Comparison of ENCODE assay signal across 8 cellular contexts in the genomic region with DNA sequence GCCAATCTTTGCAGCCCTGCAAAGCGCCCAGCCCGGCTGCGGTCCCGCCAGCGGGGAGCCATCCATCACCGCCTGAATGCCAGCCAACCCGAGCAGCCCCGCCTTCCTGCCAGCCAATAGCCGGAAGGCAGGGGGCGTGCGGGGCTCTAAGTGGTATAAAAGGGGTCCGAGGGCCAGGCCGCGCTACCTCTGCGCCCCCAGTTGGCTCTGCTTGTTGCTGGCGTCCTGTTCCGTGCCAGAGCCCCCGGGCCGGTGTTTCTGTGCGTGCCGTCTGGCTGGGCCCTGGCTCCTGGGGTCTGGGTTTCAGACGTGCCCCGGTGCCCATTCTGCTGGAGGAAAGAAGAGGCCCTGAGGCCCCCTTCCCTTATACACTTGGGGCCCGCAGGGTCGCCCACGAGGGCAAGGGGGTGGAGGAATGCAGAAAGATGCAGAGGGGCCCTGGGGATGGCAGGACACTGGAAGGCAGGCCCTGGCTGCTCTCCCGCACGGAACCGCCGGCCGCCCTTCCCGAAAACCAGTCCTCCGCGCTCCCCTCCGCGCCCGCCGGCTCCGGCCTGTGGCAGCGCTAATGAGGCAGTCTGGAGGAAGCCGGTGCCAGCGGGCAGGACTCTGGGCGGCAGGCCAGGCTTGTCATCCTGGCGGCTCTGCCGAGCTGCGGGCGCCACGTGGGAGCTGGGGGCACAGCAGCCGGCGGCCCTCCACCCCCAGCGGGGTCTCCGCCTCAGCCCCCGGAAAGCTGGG. TPM values are rescaled to one million over a fixed set of nuclear protein-coding genes. Genes with fewer than 3 reads are reported as not detected.
DNase-seq lines count a peak whose midpoint lies in the region; ATAC-seq, FAIRE-seq and TF ChIP-seq lines count a peak whose summit lies in the region.

No MANE protein-coding gene starts in this region.

- CTCF ChIA-PET in HCT116 (lab: Charles Lee) (interaction anchor here (0.6 to 0.7 kb wide), 2 partner anchors 77 to 182 kb away, joined by 3 to 4 read pairs; a partner anchor contains a TSS), endothelial cell of umbilical vein (lab: Charles Lee) (interaction anchor here (0.8 to 1.2 kb wide), 2 partner anchors 45 to 47 kb away, joined by 3 to 6 read pairs; no protein-coding TSS in a partner anchor)

- no peaks in the 10 kb centered on the region for H4K20me1 ChIP-seq in HCT116 (ENCODE audit: insufficient read depth)
- H4K20me1 ChIP-seq in endothelial cell of umbilical vein (replicated peaks; ENCODE audit: control insufficient read depth, extremely low read depth, insufficient read depth, low read length) = no peaks in the 10 kb centered on the region

- H3K9me3 ChIP-seq in HCT116 (ENCODE audit: control insufficient read depth in 1 of 2, insufficient read depth in 1 of 2, low read depth in 1 of 2, low read length in 2 of 2) (no peaks in the 10 kb centered on the region), endothelial cell of umbilical vein (replicated peaks; ENCODE audit: control insufficient read depth, insufficient read depth, low read length) (no peaks in the 10 kb centered on the region)

- FAIRE-seq in endothelial cell of umbilical vein (lab: Jason Lieb, UNC) = peak; percentile 75

- H3K4me2 ChIP-seq in HCT116 (ENCODE audit: low read length) (peak overlapping the region; percentile 95), endothelial cell of umbilical vein (ENCODE audit: insufficient read depth, low read length) (peak overlapping the region; percentile 86)

- no peaks in the 10 kb centered on the region for H3K36me3 Mint-ChIP-seq in memory B cell
- H3K36me3 Mint-ChIP-seq in stimulated activated memory B cell treated with anti-CD40 and anti-IgM and Interleukin-4, amounts not matched to agents 10 μg/mL and 1 μg/mL and 100 μg/mL, for 72 hours = no peaks in the 10 kb centered on the region

- RAD21 ChIA-PET in HCT116 (lab: Charles Lee; ENCODE audit: low non-redundant PET in 1 of 2, low total read pairs in 2 of 2, uncharacterized antibody in 2 of 2, unreplicated experiment in 2 of 2) = interaction anchor here in 1 of 2 experiments (0.7 kb wide), 1 partner anchor 570 kb away, joined by 3 read pairs; no protein-coding TSS in a partner anchor

- ATAC-seq in HCT116 = peak; percentile 56
- peak; percentile 10 for ATAC-seq in memory B cell (ENCODE audit: low read depth)
- ATAC-seq in stimulated activated memory B cell treated with anti-CD40 and anti-IgM and Interleukin-4, amounts not matched to agents 10 μg/mL and 1 μg/mL and 100 μg/mL, for 72 hours = peak; percentile 3
- ATAC-seq in GM19023 (IDR thresholded peaks at IDR 0.05; ENCODE audit: unreplicated experiment) = no peak

- H3K4me1 ChIP-seq in HCT116 (ENCODE audit: control insufficient read depth in 1 of 2, insufficient read depth in 2 of 2, low read length in 2 of 2) = peaks cover 26 to 45% of the 10 kb centered on the region in 2 experiments
- H3K4me1 ChIP-seq in endothelial cell of umbilical vein (ENCODE audit: control insufficient read depth, extremely low read depth, insufficient read depth, low read length) = peaks cover 26% of the 10 kb centered on the region

- BruUV-seq in HCT116 (replicated peaks; lab: Mats Ljungman, UMichigan) = TSS peak; percentile 90
- BruUV-seq in endothelial cell of umbilical vein (replicated peaks; lab: Mats Ljungman, UMichigan) = no TSS peak

- H3K9me2 ChIP-seq in HCT116 (ENCODE audit: insufficient read depth) = no peaks in the 10 kb centered on the region

- POLR2A ChIA-PET in HCT116 (lab: Charles Lee) = interaction anchor here (0.7 to 1.0 kb wide), 2 partner anchors 53 to 613 kb away, joined by 3 to 5 read pairs; no protein-coding TSS in a partner anchor
- POLR2A ChIA-PET in endothelial cell of umbilical vein (lab: Charles Lee) = no interaction called here

- peak overlapping the region; percentile 94 for H3K27ac Mint-ChIP-seq in memory B cell
- peak overlapping the region; percentile 77 for H3K27ac Mint-ChIP-seq in stimulated activated memory B cell treated with anti-CD40 and anti-IgM and Interleukin-4, amounts not matched to agents 10 μg/mL and 1 μg/mL and 100 μg/mL, for 72 hours

- dilution Hi-C loops in endothelial cell of umbilical vein (cut with MboI; ENCODE audit: extremely low pct_ligation_motif_present, low sequenced_read_pairs) = no loop called here

- no peak for TF ChIP-seq RAD21 in HCT116 (IDR thresholded peaks at IDR 0.05; ENCODE audit: low read depth)

- H3K27ac ChIP-seq in HCT116 (ENCODE audit: low read depth, low read length) (peak overlapping the region; percentile 93), endothelial cell of umbilical vein (ENCODE audit: insufficient read depth, low read depth, low read length) (no peak overlapping the region)

- H3K4me3 ChIP-seq in HCT116 (replicated peaks in 1 of 2; ENCODE audit: low read depth in 1 of 2, low read length in 2 of 2) = peak overlapping the region; percentile 61 to 62
- peak overlapping the region; percentile 15 to 27 (median 17) for H3K4me3 ChIP-seq in endothelial cell of umbilical vein (replicated peaks in 1 of 3; ENCODE audit: insufficient read depth in 1 of 3, low read depth in 1 of 3, low read length in 3 of 3)

- H3K4me1 Mint-ChIP-seq in memory B cell = peaks cover 30% of the 10 kb centered on the region
- peaks cover 45% of the 10 kb centered on the region for H3K4me1 Mint-ChIP-seq in stimulated activated memory B cell treated with anti-CD40 and anti-IgM and Interleukin-4, amounts not matched to agents 10 μg/mL and 1 μg/mL and 100 μg/mL, for 72 hours

- peak overlapping the region; percentile 95 for H2AFZ ChIP-seq in HCT116 (ENCODE audit: low read depth, low read length, poor library complexity, severe bottlenecking)
- H2AFZ ChIP-seq in endothelial cell of umbilical vein (ENCODE audit: low read depth, low read length) = peak overlapping the region; percentile 63

- peaks cover 9% of the 10 kb centered on the region for H3K27me3 Mint-ChIP-seq in memory B cell
- peaks cover 11% of the 10 kb centered on the region for H3K27me3 Mint-ChIP-seq in stimulated activated memory B cell treated with anti-CD40 and anti-IgM and Interleukin-4, amounts not matched to agents 10 μg/mL and 1 μg/mL and 100 μg/mL, for 72 hours

- peak; percentile 58 for TF ChIP-seq POLR2A in HCT116 (IDR thresholded peaks at IDR 0.05; ENCODE audit: borderline replicate concordance, extremely low read depth, insufficient read depth, insufficient read length)
- no peak for TF ChIP-seq POLR2A in endothelial cell of umbilical vein (IDR thresholded peaks at IDR 0.05; ENCODE audit: low read depth, low read length)

- no peaks in the 10 kb centered on the region for H3K79me2 ChIP-seq in HCT116 (ENCODE audit: insufficient read depth, low read length)
- no peaks in the 10 kb centered on the region for H3K79me2 ChIP-seq in endothelial cell of umbilical vein (ENCODE audit: control insufficient read depth, insufficient read depth, low read length)

- intact Hi-C loops in HCT116 (cut with micrococcal nuclease) = loop anchor here (2.0 to 10.0 kb wide), 6 partner anchors 311 to 1011 kb away; no protein-coding TSS in a partner anchor
- intact Hi-C loops in endothelial cell of umbilical vein (cut with micrococcal nuclease) = loop anchor here (1.0 to 10.0 kb wide), 4 partner anchors 45 to 311 kb away; a partner anchor contains a TSS

- H3K27me3 ChIP-seq in HCT116 (ENCODE audit: insufficient read depth, low read length) (no peaks in the 10 kb centered on the region), endothelial cell of umbilical vein (ENCODE audit: control insufficient read depth in 2 of 2, insufficient read depth in 2 of 2, low read length in 2 of 2) (no peaks in the 10 kb centered on the region)

- H3K36me3 ChIP-seq in HCT116 (ENCODE audit: control insufficient read depth in 1 of 2, insufficient read depth in 2 of 2, low read length in 2 of 2) = no peaks in the 10 kb centered on the region
- H3K36me3 ChIP-seq in endothelial cell of umbilical vein (ENCODE audit: control insufficient read depth in 2 of 2, extremely low read depth in 1 of 2, insufficient read depth in 2 of 2, low read length in 2 of 2) = no peaks in the 10 kb centered on the region

- H3K9ac ChIP-seq in HCT116 (ENCODE audit: low read length) = peak overlapping the region; percentile 85
- peak overlapping the region; percentile 0 for H3K9ac ChIP-seq in endothelial cell of umbilical vein (replicated peaks; ENCODE audit: extremely low read depth, insufficient read depth, low read length)

- peak overlapping the region; percentile 84 for H3K4me3 Mint-ChIP-seq in memory B cell
- H3K4me3 Mint-ChIP-seq in stimulated activated memory B cell treated with anti-CD40 and anti-IgM and Interleukin-4, amounts not matched to agents 10 μg/mL and 1 μg/mL and 100 μg/mL, for 72 hours = peak overlapping the region; percentile 82

- DNase-seq in AG08396 (ENCODE audit: low spot score) (peak; percentile 77), HCT116 (ENCODE audit: low read depth, low spot score) (peak; percentile 75), NCI-H524 (lab: John Stamatoyannopoulos, UW) (peak; percentile 81 to 93), endothelial cell of umbilical vein (ENCODE audit: low read depth, low spot score) (peak; percentile 62), memory B cell (ENCODE audit: low spot score in 2 of 2) (peak; percentile 33 to 57)
- peak; percentile 74 for DNase-seq in activated CD8-positive, alpha-beta memory T cell treated with anti-CD3 and anti-CD28 coated beads for 24 hours

- TF ChIP-seq CTCF in HCT116 (IDR thresholded peaks at IDR 0.05 in 2 of 3, conservative IDR thresholded peaks at IDR 0.05 in 1 of 3; ENCODE audit: borderline replicate concordance in 1 of 3, insufficient read depth in 1 of 3, low read depth in 2 of 3, low read length in 2 of 3) (peak in 1 of 3 experiments; percentile 45; a peak in 3 of 6 replicates), endothelial cell of umbilical vein (IDR thresholded peaks at IDR 0.05; ENCODE audit: extremely low read depth in 1 of 2, insufficient read depth in 1 of 2, low read depth in 1 of 2, low read length in 2 of 2) (peak; percentile 17 to 46)

- H3K9me3 Mint-ChIP-seq in memory B cell = no peaks in the 10 kb centered on the region
- no peaks in the 10 kb centered on the region for H3K9me3 Mint-ChIP-seq in stimulated activated memory B cell treated with anti-CD40 and anti-IgM and Interleukin-4, amounts not matched to agents 10 μg/mL and 1 μg/mL and 100 μg/mL, for 72 hours

- no peaks in the 10 kb centered on the region for H3K9me1 ChIP-seq in endothelial cell of umbilical vein (replicated peaks; ENCODE audit: control insufficient read depth, extremely low read depth, insufficient read depth, low read length)

RNA-seq across cellular contexts. Expression of a gene that starts 14.0 kb away (rescaled TPM):
- not detected for total RNA-seq in HCT116 (2021; ENCODE audit: unreplicated experiment)
- polyA plus RNA-seq in HCT116 (2012) = 0.14 TPM in 1 of 2 replicates, not detected in the other
- total RNA-seq in endothelial cell of umbilical vein = 12.5 and 16.3 TPM in 2 replicates
- polyA plus RNA-seq in endothelial cell of umbilical vein = 13.4 and 28.1 TPM in 2 replicates
- polyA plus RNA-seq in endothelial cell of umbilical vein (2011; cell fraction: cytosol; rRNA removed) = 14.9 and 16.6 TPM in 2 replicates
- polyA plus RNA-seq in endothelial cell of umbilical vein (2011; cell fraction: nucleus; rRNA removed) = 11.5 and 11.9 TPM in 2 replicates
- polyA plus RNA-seq in endothelial cell of umbilical vein (2012) = 31.6 and 51.5 TPM in 2 replicates
- 15.0 and 17.1 TPM in 2 replicates for polyA minus RNA-seq in endothelial cell of umbilical vein
- polyA minus RNA-seq in endothelial cell of umbilical vein (2011; cell fraction: cytosol; rRNA and poly(A)+ RNA removed) = not detected
- 3.7 and 3.8 TPM in 2 replicates for polyA minus RNA-seq in endothelial cell of umbilical vein (2011; cell fraction: nucleus; rRNA and poly(A)+ RNA removed)

RNA-seq across cellular contexts. Expression of a gene that starts 24.6 kb away (rescaled TPM):
- 135 TPM for total RNA-seq in HCT116 (2021; ENCODE audit: unreplicated experiment)
- polyA plus RNA-seq in HCT116 (2012) = 157 and 172 TPM in 2 replicates
- 204 and 236 TPM in 2 replicates for total RNA-seq in endothelial cell of umbilical vein
- polyA plus RNA-seq in endothelial cell of umbilical vein = 187 and 196 TPM in 2 replicates
- polyA plus RNA-seq in endothelial cell of umbilical vein (2011; cell fraction: cytosol; rRNA removed) = 182 and 183 TPM in 2 replicates
- polyA plus RNA-seq in endothelial cell of umbilical vein (2011; cell fraction: nucleus; rRNA removed) = 152 and 190 TPM in 2 replicates
- polyA plus RNA-seq in endothelial cell of umbilical vein (2012) = 251 and 271 TPM in 2 replicates
- 201 and 268 TPM in 2 replicates for polyA minus RNA-seq in endothelial cell of umbilical vein
- 33.9 TPM for polyA minus RNA-seq in endothelial cell of umbilical vein (2011; cell fraction: cytosol; rRNA and poly(A)+ RNA removed)
- polyA minus RNA-seq in endothelial cell of umbilical vein (2011; cell fraction: nucleus; rRNA and poly(A)+ RNA removed) = 66.4 and 84.9 TPM in 2 replicates

RNA-seq across cellular contexts. Expression of a gene that starts 52.7 kb away (rescaled TPM):
- total RNA-seq in HCT116 (2021; ENCODE audit: unreplicated experiment) (255 TPM), endothelial cell of umbilical vein (109 and 122 TPM in 2 replicates)
- polyA plus RNA-seq in HCT116 (2012) = 315 and 319 TPM in 2 replicates
- 128 and 139 TPM in 2 replicates for polyA plus RNA-seq in endothelial cell of umbilical vein
- 74.8 and 79.0 TPM in 2 replicates for polyA plus RNA-seq in endothelial cell of umbilical vein (2011; cell fraction: cytosol; rRNA removed)
- 1,121 and 1,379 TPM in 2 replicates for polyA plus RNA-seq in endothelial cell of umbilical vein (2011; cell fraction: nucleus; rRNA removed)
- 88.3 and 108 TPM in 2 replicates for polyA plus RNA-seq in endothelial cell of umbilical vein (2012)
- polyA minus RNA-seq in endothelial cell of umbilical vein = 156 and 174 TPM in 2 replicates
- 29.1 TPM for polyA minus RNA-seq in endothelial cell of umbilical vein (2011; cell fraction: cytosol; rRNA and poly(A)+ RNA removed)
- polyA minus RNA-seq in endothelial cell of umbilical vein (2011; cell fraction: nucleus; rRNA and poly(A)+ RNA removed) = 114 and 116 TPM in 2 replicates

Comparison
In these comparisons a context has a peak if more than half of its experiments do, and no peak if none do; other contexts are left out.
1. RNA of a gene that starts 14.0 kb away (total RNA-seq): 12.5 to 16.3 TPM in endothelial cell of umbilical vein; not detected in HCT116 (single experiment); every median in the first group is over 10 times any median in the second.
2. Peak in every context shown above with its lines, with median percentiles within 50 percentile points of each other: DNase-seq.